In the genomic region with DNA sequence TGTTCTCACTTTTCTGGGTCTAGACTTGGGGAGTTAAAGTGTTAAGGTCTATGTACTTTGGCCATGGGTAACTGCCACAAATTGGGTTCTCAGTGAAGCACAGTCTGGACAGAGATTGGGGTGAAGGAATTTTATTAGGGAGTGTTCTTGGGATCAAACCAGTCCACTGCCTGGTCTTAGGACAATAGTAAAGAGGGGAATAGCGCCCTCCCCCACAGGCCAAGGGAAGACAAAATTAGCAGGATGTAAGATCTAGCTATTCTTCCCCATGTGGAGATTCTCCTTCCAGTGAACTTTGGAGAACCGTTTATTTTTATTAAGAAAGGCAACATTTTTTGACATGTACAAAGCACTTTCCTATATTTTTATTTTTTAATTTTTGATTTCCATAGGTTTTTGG, we compare ENCODE assay signal across 1 cellular context.
TF ChIP-seq lines count a peak whose summit lies in the region.

No MANE protein-coding gene starts in this region.

TF ChIP-seq in K562, 482 proteins besides CTCF, POLR2A, EP300 and RAD21 (continued from another document):
- TF ChIP-seq, protein P1, sequence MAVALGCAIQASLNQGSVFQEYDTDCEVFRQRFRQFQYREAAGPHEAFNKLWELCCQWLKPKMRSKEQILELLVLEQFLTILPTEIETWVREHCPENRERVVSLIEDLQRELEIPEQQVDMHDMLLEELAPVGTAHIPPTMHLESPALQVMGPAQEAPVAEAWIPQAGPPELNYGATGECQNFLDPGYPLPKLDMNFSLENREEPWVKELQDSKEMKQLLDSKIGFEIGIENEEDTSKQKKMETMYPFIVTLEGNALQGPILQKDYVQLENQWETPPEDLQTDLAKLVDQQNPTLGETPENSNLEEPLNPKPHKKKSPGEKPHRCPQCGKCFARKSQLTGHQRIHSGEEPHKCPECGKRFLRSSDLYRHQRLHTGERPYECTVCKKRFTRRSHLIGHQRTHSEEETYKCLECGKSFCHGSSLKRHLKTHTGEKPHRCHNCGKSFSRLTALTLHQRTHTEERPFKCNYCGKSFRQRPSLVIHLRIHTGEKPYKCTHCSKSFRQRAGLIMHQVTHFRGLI (CRISPR knock-in tag; IDR thresholded peaks at IDR 0.05): no peak
- TF ChIP-seq STAG1 (CRISPR knock-in tag; IDR thresholded peaks at IDR 0.05; ENCODE audit: borderline replicate concordance) (no peak), SMAD4 (CRISPR knock-in tag; conservative IDR thresholded peaks at IDR 0.05) (no peak)
TF ChIP-seq in K562: peak in this region for 0.
